In genomic region chr12:107912421-107913004, GRCh38 we compare ENCODE assay signal across 8 cellular contexts.
DNase-seq lines count a peak whose midpoint lies in the region; ATAC-seq and TF ChIP-seq lines count a peak whose summit lies in the region.

No MANE protein-coding gene starts in this region.

- H3K27ac ChIP-seq in lung (ENCODE audit: low read depth in 1 of 2, low read length in 1 of 2): no peak overlapping the region

- DNase-seq in AG20443 (ENCODE audit: low spot score): peak; percentile 39
- DNase-seq in Jurkat, Clone E6-1 (ENCODE audit: low read depth, low spot score): peak; percentile 35
- DNase-seq in activated CD4-positive, alpha-beta T cell treated with anti-CD3 and anti-CD28 coated beads for 24 hours (ENCODE audit: low read depth in 2 of 2): peak; percentile 41 to 56
- no peak for DNase-seq in choroid plexus epithelial cell (ENCODE audit: low read depth)
- DNase-seq in lung (ENCODE audit: low spot score): no peak
- DNase-seq in stimulated activated CD8-positive, alpha-beta memory T cell treated with anti-CD3 and anti-CD28 coated beads, Interleukin-7, amount 100 ng/mL, for 48 hours (ENCODE audit: extremely low read depth in 1 of 2, low read depth in 1 of 2): peak; percentile 37 to 41
- no peak for DNase-seq in NCI-H187 (lab: John Stamatoyannopoulos, UW)

- 2 to 3% methylated on average over 21 to 22 of the region's 22 CpGs for WGBS in lung, 2 donors

- peaks cover 0 to 5% of the 10 kb centered on the region in 2 donors for H3K4me1 ChIP-seq in lung (ENCODE audit: control insufficient read depth in 2 of 2, insufficient read depth in 2 of 2, low read length in 2 of 2)

- peak; percentile 68 for ATAC-seq in GM19324 (IDR thresholded peaks at IDR 0.05; ENCODE audit: low FRiP score, unreplicated experiment)
- ATAC-seq in lung (ENCODE audit: insufficient read depth, low FRiP score): peak; percentile 27

- H3K36me3 ChIP-seq in lung (ENCODE audit: control insufficient read depth in 2 of 2, insufficient read depth in 2 of 2, low read length in 2 of 2): no peaks in the 10 kb centered on the region

- peaks cover 2% of the 10 kb centered on the region for H3K27me3 ChIP-seq in lung (ENCODE audit: control insufficient read depth, insufficient read depth)

- peak overlapping the region; percentile 53 for H3K4me3 ChIP-seq in Jurkat, Clone E6-1 (ENCODE audit: low read length)
- H3K4me3 ChIP-seq in choroid plexus epithelial cell (ENCODE audit: low read depth, low read length) (no peak overlapping the region), lung (no peak overlapping the region)

- TF ChIP-seq CTCF in choroid plexus epithelial cell (conservative IDR thresholded peaks at IDR 0.05; ENCODE audit: low read depth, low read length) (peak; percentile 58), lung (IDR thresholded peaks at IDR 0.05; ENCODE audit: control extremely low read depth, extremely low read depth) (no peak)

- H3K9me3 ChIP-seq in lung (ENCODE audit: control insufficient read depth in 2 of 2, insufficient read depth in 1 of 2, low read length in 1 of 2): peaks cover 0 to 8% of the 10 kb centered on the region in 2 donors

Comparison
In these comparisons a context has a peak if more than half of its experiments do, and no peak if none do; other contexts are left out.
1. DNase-seq: peak in AG20443 (single experiment), Jurkat, Clone E6-1 (single experiment), activated CD4-positive, alpha-beta T cell treated with anti-CD3 and anti-CD28 coated beads for 24 hours (2 of 2) and stimulated activated CD8-positive, alpha-beta memory T cell treated with anti-CD3 and anti-CD28 coated beads, Interleukin-7, amount 100 ng/mL, for 48 hours (2 of 2); none in choroid plexus epithelial cell (single experiment), lung (single experiment) and NCI-H187 (0 of 2).